10 cellular contexts compared by ENCODE assay signal in the genomic region with DNA sequence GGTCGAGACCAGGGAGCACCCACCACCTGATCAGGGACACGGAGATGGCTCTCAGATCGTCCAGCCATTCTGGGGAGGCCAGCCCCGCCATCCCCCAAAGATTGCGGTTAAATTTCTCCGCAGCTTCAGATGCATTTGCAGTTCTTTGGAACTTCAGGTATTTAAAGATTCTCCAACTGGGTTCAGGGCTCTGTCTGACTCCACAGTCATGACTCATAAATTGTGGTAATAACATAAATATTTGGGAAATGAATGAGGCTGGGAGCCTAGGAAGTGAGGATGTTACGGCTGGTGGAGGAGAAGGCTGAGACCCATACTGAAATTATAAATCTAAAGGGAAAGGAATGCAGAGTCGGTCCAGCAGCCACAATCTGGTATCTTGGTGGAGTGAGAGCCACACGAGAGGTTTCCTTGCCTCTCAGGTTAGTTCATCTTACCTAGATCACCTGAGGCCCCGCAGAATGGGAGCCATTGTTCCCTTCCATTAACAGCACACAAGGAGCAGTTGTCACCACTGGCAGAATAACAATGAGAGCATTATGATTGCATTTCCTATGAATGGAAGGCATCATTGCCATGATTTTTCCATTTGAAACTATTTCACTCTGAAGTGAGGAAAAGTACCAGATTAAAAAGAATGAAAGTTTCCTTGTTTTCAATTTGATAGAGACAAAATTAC. TPM values are rescaled to one million over a fixed set of nuclear protein-coding genes. Genes with fewer than 3 reads are reported as not detected.
A peak's percentile ranks its signal among the peaks of the same experiment; 100 is the strongest.
DNase-seq lines count a peak whose midpoint lies in the region; ATAC-seq, FAIRE-seq and TF ChIP-seq lines count a peak whose summit lies in the region.
"Had no signal": no experiment of that assay in that cellular context is flagged by ENCODE, and none has a peak within 500 bp of the region (broad histone marks: within the 10 kb centered on the region; RNA-seq: fewer than 3 reads in every experiment).

No MANE protein-coding gene starts in this region.

- H3K27me3 ChIP-seq in bronchial epithelial cell (ENCODE audit: control insufficient read depth, insufficient read depth, low read length) (no peaks in the 10 kb centered on the region), left lung (no peaks in the 10 kb centered on the region), right atrium auricular region (no peaks in the 10 kb centered on the region)
- H3K27me3 ChIP-seq: heart left ventricle had no signal

- no peak for TF ChIP-seq CTCF in bronchial epithelial cell (IDR thresholded peaks at IDR 0.05; ENCODE audit: insufficient read depth, low read length, severe bottlenecking)
- no peak for TF ChIP-seq CTCF in left lung (IDR thresholded peaks at IDR 0.05)
- TF ChIP-seq CTCF in lower leg skin (IDR thresholded peaks at IDR 0.05), result no peak
- no peak for TF ChIP-seq CTCF in right atrium auricular region (IDR thresholded peaks at IDR 0.05)

- intact Hi-C loops in left lung (cut with DNase I), result no loop called here
- intact Hi-C loops in lower leg skin (cut with DNase I; ENCODE audit: low total_unique reads), result no loop called here

- no peaks in the 10 kb centered on the region for H3K36me3 ChIP-seq in bronchial epithelial cell (ENCODE audit: control insufficient read depth, insufficient read depth, low read length)
- no peaks in the 10 kb centered on the region for H3K36me3 ChIP-seq in left lung
- no peaks in the 10 kb centered on the region for H3K36me3 ChIP-seq in right atrium auricular region
- H3K36me3 ChIP-seq: heart left ventricle had no signal

- FAIRE-seq in bronchial epithelial cell (lab: Jason Lieb, UNC), result no peak

- H3K9me3 ChIP-seq in left lung (no peaks in the 10 kb centered on the region), right atrium auricular region (no peaks in the 10 kb centered on the region)
- H3K9me3 ChIP-seq: heart left ventricle had no signal

- WGBS in lower leg skin, 2 donors, result 62 to 64% methylated on average over 10 of the region's 10 CpGs

- no peak overlapping the region for H3K4me3 ChIP-seq in bronchial epithelial cell (ENCODE audit: low read depth, low read length)
- H3K4me3 ChIP-seq in left lung, result no peak overlapping the region
- H3K4me3 ChIP-seq in lower leg skin (ENCODE audit: low read depth, poor library complexity, severe bottlenecking), result no peak overlapping the region
- no peak overlapping the region for H3K4me3 ChIP-seq in right atrium auricular region
- H3K4me3 ChIP-seq: heart left ventricle had no signal

- H3K4me1 ChIP-seq in left lung, result no peaks in the 10 kb centered on the region
- no peaks in the 10 kb centered on the region for H3K4me1 ChIP-seq in right atrium auricular region

- peak; percentile 57 for ATAC-seq in left lung
- no peak for ATAC-seq in HG03565 (IDR thresholded peaks at IDR 0.05; ENCODE audit: unreplicated experiment)

- no peak overlapping the region for H3K27ac ChIP-seq in left lung
- H3K27ac ChIP-seq in right atrium auricular region, result no peak overlapping the region
- H3K27ac ChIP-seq: heart left ventricle had no signal

- DNase-seq in COLO829 (ENCODE audit: low spot score) (peak; percentile 85), NCI-H146 treated with DMSO at 0.1 percent for 48 hours (lab: John Stamatoyannopoulos, UW; ENCODE audit: unreplicated experiment) (peak; percentile 6), bronchial epithelial cell (ENCODE audit: low read depth) (peak; percentile 92), left lung (no peak), T-helper 1 cell (no peak), lower leg skin (ENCODE audit: low spot score in 2 of 2) (no peak), right atrium auricular region (ENCODE audit: low spot score) (no peak)
- DNase-seq: heart left ventricle, NCI-H2171 had no signal

- TF ChIP-seq POLR2A in lower leg skin (IDR thresholded peaks at IDR 0.05), result no peak

RNA-seq across cellular contexts. Expression of a gene that starts 26.7 kb away (rescaled TPM):
- total RNA-seq in bronchial epithelial cell (87.9 and 113 TPM in 2 replicates), left lung (10 to 100 TPM; 76.6 to 98.0 TPM), lower leg skin (100 to 1,000 TPM; 179 to 254 (median 212) TPM), right atrium auricular region (100 to 1,000 TPM; 134 to 137 TPM)

Comparison
In these comparisons a context has a peak if more than half of its experiments do, and no peak if none do; other contexts are left out.
1. DNase-seq: peak in COLO829 (single experiment), NCI-H146 treated with DMSO at 0.1 percent for 48 hours (single experiment) and bronchial epithelial cell (single experiment); none in left lung (0 of 2), T-helper 1 cell (0 of 5), lower leg skin (0 of 2) and right atrium auricular region (single experiment).